Comparison of ENCODE assay signal across 11 cellular contexts in genomic region chr10:86440874-86441838, GRCh38.
A peak's percentile ranks its signal among the peaks of the same experiment; 100 is the strongest.
DNase-seq lines count a peak whose midpoint lies in the region; TF ChIP-seq lines count a peak whose summit lies in the region.
"Had no signal": no experiment of that assay in that cellular context is flagged by ENCODE, and none has a peak within 500 bp of the region (broad histone marks: within the 10 kb centered on the region; RNA-seq: fewer than 3 reads in every experiment).

No MANE protein-coding gene starts in this region.

- peak overlapping the region; percentile 8 for H3K4me3 Mint-ChIP-seq in T-helper 1 cell treated with Interleukin-12 subunit alpha and Interleukin-12 subunit beta and Interleukin-4 antibody, amounts not matched to agents 30 μg/mL and 1 μg/mL, for 36 hours

- peak overlapping the region; percentile 62 for H3K27ac Mint-ChIP-seq in T-helper 1 cell treated with Interleukin-12 subunit alpha and Interleukin-12 subunit beta and Interleukin-4 antibody, amounts not matched to agents 30 μg/mL and 1 μg/mL, for 36 hours

- H3K4me3 ChIP-seq in fibroblast of mammary gland (ENCODE audit: control insufficient read depth, low read depth, low read length), result no peak overlapping the region
- H3K4me3 ChIP-seq: ovary had no signal

- peaks cover 18% of the 10 kb centered on the region for H3K4me1 Mint-ChIP-seq in T-helper 1 cell treated with Interleukin-12 subunit alpha and Interleukin-12 subunit beta and Interleukin-4 antibody, amounts not matched to agents 30 μg/mL and 1 μg/mL, for 36 hours (ENCODE audit: low read depth)

- TF ChIP-seq CTCF in fibroblast of mammary gland (conservative IDR thresholded peaks at IDR 0.05; ENCODE audit: control insufficient read depth, insufficient read depth, low read depth, low read length) (no peak), GM13977 (IDR thresholded peaks at IDR 0.05; ENCODE audit: extremely low read depth, insufficient read depth, missing control alignments) (no peak)

- no peaks in the 10 kb centered on the region for H3K27me3 Mint-ChIP-seq in T-helper 1 cell treated with Interleukin-12 subunit alpha and Interleukin-12 subunit beta and Interleukin-4 antibody, amounts not matched to agents 30 μg/mL and 1 μg/mL, for 36 hours (ENCODE audit: low read depth)

- H3K9me3 Mint-ChIP-seq in T-helper 1 cell treated with Interleukin-12 subunit alpha and Interleukin-12 subunit beta and Interleukin-4 antibody, amounts not matched to agents 30 μg/mL and 1 μg/mL, for 36 hours, result no peaks in the 10 kb centered on the region

- in situ Hi-C loops in GM13977 (cut with MboI; ENCODE audit: low pct_unique_long_range_greater_than_20kb, low sequenced_read_pairs, unreplicated experiment), result no loop called here

- DNase-seq in T-helper 1 cell (no peak), RPMI7951 (ENCODE audit: low read depth) (peak; percentile 25), fibroblast of mammary gland (ENCODE audit: low read depth) (peak; percentile 85), renal cortical epithelial cell (ENCODE audit: low read depth) (peak; percentile 92), GM13977 (ENCODE audit: low spot score) (no peak), germinal center (ENCODE audit: low spot score) (no peak), activated gamma-delta T cell treated with Interleukin-2 at 50 U/mL for 16 hours (no peak)
- DNase-seq: NCI-H526; ovary; stimulated activated naive CD4-positive, alpha-beta T cell had no signal

- H3K36me3 Mint-ChIP-seq in T-helper 1 cell treated with Interleukin-12 subunit alpha and Interleukin-12 subunit beta and Interleukin-4 antibody, amounts not matched to agents 30 μg/mL and 1 μg/mL, for 36 hours (ENCODE audit: low read depth), result peaks cover 50% of the 10 kb centered on the region

Comparison
In these comparisons a context has a peak if more than half of its experiments do, and no peak if none do; other contexts are left out.
1. DNase-seq: peak in RPMI7951 (single experiment), fibroblast of mammary gland (single experiment) and renal cortical epithelial cell (single experiment); none in T-helper 1 cell (0 of 5), GM13977 (single experiment), germinal center (single experiment) and activated gamma-delta T cell treated with Interleukin-2 at 50 U/mL for 16 hours (single experiment).